In genomic region chr4:71275570-71275969, GRCh38 we compare ENCODE assay signal across 19 cellular contexts.
DNase-seq lines count a peak whose midpoint lies in the region; ATAC-seq and TF ChIP-seq lines count a peak whose summit lies in the region.
"Had no signal": no experiment of that assay in that cellular context is flagged by ENCODE, and none has a peak within 500 bp of the region (broad histone marks: within the 10 kb centered on the region; RNA-seq: fewer than 3 reads in every experiment).

No MANE protein-coding gene starts in this region.

- ATAC-seq in stimulated activated naive CD8-positive, alpha-beta T cell treated with anti-CD3 and anti-CD28 coated beads, Interleukin-15, amount 100 ng/mL, for 72 hours: peak; percentile 42
- ATAC-seq in stimulated activated naive CD8-positive, alpha-beta T cell treated with anti-CD3 and anti-CD28 coated beads, Interleukin-15, Interleukin-2, amounts not matched to agents 100 U/mL and 50 U/mL, for 24 hours: no peak
- peak; percentile 60 for ATAC-seq in HG03108 (IDR thresholded peaks at IDR 0.05; ENCODE audit: unreplicated experiment)
- ATAC-seq: body of pancreas had no signal

- no peaks in the 10 kb centered on the region for H3K9me3 Mint-ChIP-seq in stimulated activated naive CD8-positive, alpha-beta T cell treated with anti-CD3 and anti-CD28 coated beads, Interleukin-15, amount 100 ng/mL, for 72 hours
- no peaks in the 10 kb centered on the region for H3K9me3 Mint-ChIP-seq in osteocyte (ENCODE audit: unreplicated experiment)
- H3K9me3 Mint-ChIP-seq: activated naive CD4-positive, alpha-beta T cell treated with anti-CD3 and anti-CD28 coated beads, Interleukin-2, amount 10 ng/mL, durations not matched to agents 7 days and 5 days; T-helper 1 cell treated with Interleukin-12 subunit alpha and Interleukin-12 subunit beta and Interleukin-4 antibody, amounts not matched to agents 30 μg/mL and 1 μg/mL, for 36 hours had no signal

- no peaks in the 10 kb centered on the region for H3K36me3 Mint-ChIP-seq in osteocyte (ENCODE audit: unreplicated experiment)
- H3K36me3 Mint-ChIP-seq: activated naive CD4-positive, alpha-beta T cell treated with anti-CD3 and anti-CD28 coated beads, Interleukin-2, amount 10 ng/mL, durations not matched to agents 7 days and 5 days had no signal

- no peaks in the 10 kb centered on the region for H3K27me3 Mint-ChIP-seq in stimulated activated naive CD8-positive, alpha-beta T cell treated with anti-CD3 and anti-CD28 coated beads, Interleukin-15, amount 100 ng/mL, for 72 hours
- no peaks in the 10 kb centered on the region for H3K27me3 Mint-ChIP-seq in osteocyte (ENCODE audit: unreplicated experiment)

- no peak overlapping the region for H3K4me3 Mint-ChIP-seq in stimulated activated naive CD8-positive, alpha-beta T cell treated with anti-CD3 and anti-CD28 coated beads, Interleukin-15, amount 100 ng/mL, for 72 hours
- no peak overlapping the region for H3K4me3 Mint-ChIP-seq in osteocyte (ENCODE audit: unreplicated experiment)
- H3K4me3 Mint-ChIP-seq: activated naive CD4-positive, alpha-beta T cell treated with anti-CD3 and anti-CD28 coated beads, Interleukin-2, amount 10 ng/mL, durations not matched to agents 7 days and 5 days; T-helper 1 cell treated with Interleukin-12 subunit alpha and Interleukin-12 subunit beta and Interleukin-4 antibody, amounts not matched to agents 30 μg/mL and 1 μg/mL, for 36 hours had no signal

- no peak overlapping the region for H3K27ac ChIP-seq in substantia nigra (ENCODE audit: low read depth, low read length, poor library complexity, severe bottlenecking)
- H3K27ac ChIP-seq: RWPE1, uterus had no signal

- no peak for TF ChIP-seq CTCF in osteocyte (IDR thresholded peaks at IDR 0.05)

- H3K27ac Mint-ChIP-seq in stimulated activated naive CD8-positive, alpha-beta T cell treated with anti-CD3 and anti-CD28 coated beads, Interleukin-15, amount 100 ng/mL, for 72 hours: peak overlapping the region in 1 of 2 donors; percentile 54
- H3K27ac Mint-ChIP-seq in osteocyte (ENCODE audit: unreplicated experiment): peak overlapping the region; percentile 33
- H3K27ac Mint-ChIP-seq: activated naive CD4-positive, alpha-beta T cell treated with anti-CD3 and anti-CD28 coated beads, Interleukin-2, amount 10 ng/mL, durations not matched to agents 7 days and 5 days; T-helper 1 cell treated with Interleukin-12 subunit alpha and Interleukin-12 subunit beta and Interleukin-4 antibody, amounts not matched to agents 30 μg/mL and 1 μg/mL, for 36 hours had no signal

- DNase-seq in stimulated activated naive CD8-positive, alpha-beta T cell treated with anti-CD3 and anti-CD28 coated beads, Interleukin-15, amount 100 ng/mL, for 72 hours: no peak
- no peak for DNase-seq in stimulated activated naive CD8-positive, alpha-beta T cell treated with anti-CD3 and anti-CD28 coated beads, Interleukin-15, Interleukin-2, amounts not matched to agents 100 U/mL and 50 U/mL, for 24 hours
- peak; percentile 13 for DNase-seq in SKM-1 (lab: John Stamatoyannopoulos, UW; ENCODE audit: unreplicated experiment)
- no peak for DNase-seq in osteocyte (ENCODE audit: extremely low spot score, unreplicated experiment)
- DNase-seq in activated T-cell treated with anti-CD3 and anti-CD28 coated beads, Interleukin-2, amount 50 U/mL, for 48 hours: no peak
- no peak for DNase-seq in activated CD4-positive, alpha-beta T cell treated with anti-CD3 and anti-CD28 coated beads, Interleukin-2, amount 50 U/mL, for 1 hour
- no peak for DNase-seq in substantia nigra (lab: John Stamatoyannopoulos, UW)
- DNase-seq: ACHN; activated naive CD4-positive, alpha-beta T cell treated with anti-CD3 and anti-CD28 coated beads, Interleukin-2, amount 10 ng/mL, durations not matched to agents 7 days and 5 days; body of pancreas; dorsolateral prefrontal cortex; left cardiac atrium; NCI-H2107; spleen; stimulated activated naive CD4-positive, alpha-beta T cell; uterus had no signal

- H3K4me1 Mint-ChIP-seq in stimulated activated naive CD8-positive, alpha-beta T cell treated with anti-CD3 and anti-CD28 coated beads, Interleukin-15, amount 100 ng/mL, for 72 hours: peaks cover 10% of the 10 kb centered on the region
- peaks cover 23% of the 10 kb centered on the region for H3K4me1 Mint-ChIP-seq in osteocyte (ENCODE audit: unreplicated experiment)
